In genomic region chr9:93307468-93308157, GRCh38 we compare ENCODE assay signal across 14 cellular contexts.
DNase-seq lines count a peak whose midpoint lies in the region; TF ChIP-seq lines count a peak whose summit lies in the region.
"Had no signal": no experiment of that assay in that cellular context is flagged by ENCODE, and none has a peak within 500 bp of the region (broad histone marks: within the 10 kb centered on the region; RNA-seq: fewer than 3 reads in every experiment).

No MANE protein-coding gene starts in this region.

- H3K27me3 ChIP-seq in H9 (ENCODE audit: insufficient read depth, low read length) (no peaks in the 10 kb centered on the region), neuronal stem cell (ENCODE audit: control insufficient read depth in 3 of 3, insufficient read depth in 3 of 3, low read depth in 1 of 3, low read length in 3 of 3) (no peaks in the 10 kb centered on the region), HAP-1 (ENCODE audit: low read depth) (no peaks in the 10 kb centered on the region), Caco-2 (replicated peaks; ENCODE audit: control insufficient read depth, insufficient read depth, low read length) (no peaks in the 10 kb centered on the region)

- peak; percentile 25 for DNase-seq in H9
- peak; percentile 63 for DNase-seq in astrocyte of the hippocampus (ENCODE audit: low read depth, low spot score)
- DNase-seq in neuronal stem cell (ENCODE audit: low spot score), result no peak
- peak; percentile 49 for DNase-seq in type B pancreatic cell (ENCODE audit: extremely low spot score, unreplicated experiment)
- DNase-seq in HAP-1 (ENCODE audit: low spot score in 2 of 2), result no peak
- DNase-seq in DMS53 treated with DMSO at 0.1 percent for 48 hours (lab: John Stamatoyannopoulos, UW; ENCODE audit: unreplicated experiment), result no peak
- no peak for DNase-seq in Caco-2
- DNase-seq: DMS53, KBM-7, NCI-H1436, NCI-H2029, NCI-H2171, NCI-H446 treated with DMSO at 0.1 percent for 48 hours, RPMI8226 had no signal

- H4K91ac ChIP-seq in H9 (ENCODE audit: insufficient read length, low read depth, low read length) (no peak overlapping the region), neuronal stem cell (ENCODE audit: low read depth, low read length, poor library complexity) (no peak overlapping the region)

- H3K79me2 ChIP-seq in H9 (ENCODE audit: insufficient read depth, low read length), result no peaks in the 10 kb centered on the region

- in situ Hi-C loops in HAP-1 (cut with MboI; ENCODE audit: low sequenced_read_pairs), result no loop called here

- H3K14ac ChIP-seq in H9 (ENCODE audit: insufficient read depth, low read length) (no peak overlapping the region), neuronal stem cell (ENCODE audit: low read length) (peak overlapping the region; percentile 23)

- intact Hi-C loops in Caco-2 (cut with micrococcal nuclease; ENCODE audit: unreplicated experiment), result no loop called here

- CTCF ChIA-PET in Caco-2 (lab: Charles Lee), result no interaction called here

- H3K9ac ChIP-seq in H9 (ENCODE audit: extremely low read depth, insufficient read length, low read length), result no peak overlapping the region
- peak overlapping the region; percentile 53 for H3K9ac ChIP-seq in neuronal stem cell (ENCODE audit: low read depth, low read length, poor library complexity)

- H3K9me3 ChIP-seq in H9 (ENCODE audit: control insufficient read depth, low read depth, low read length) (peaks cover 7% of the 10 kb centered on the region), neuronal stem cell (replicated peaks in 1 of 2; ENCODE audit: control insufficient read depth in 2 of 2, insufficient read depth in 1 of 2, low read depth in 1 of 2, low read length in 2 of 2) (no peaks in the 10 kb centered on the region), HAP-1 (no peaks in the 10 kb centered on the region), Caco-2 (no peaks in the 10 kb centered on the region)

- H2BK12ac ChIP-seq in H9 (ENCODE audit: insufficient read length, low read depth, low read length) (no peak overlapping the region), neuronal stem cell (ENCODE audit: low read length) (no peak overlapping the region)

- no peaks in the 10 kb centered on the region for H3K36me3 ChIP-seq in neuronal stem cell (replicated peaks in 1 of 2; ENCODE audit: control insufficient read depth in 2 of 2, insufficient read depth in 2 of 2, low read length in 2 of 2)
- H3K36me3 ChIP-seq in HAP-1 (replicated peaks), result peaks cover 5% of the 10 kb centered on the region
- no peaks in the 10 kb centered on the region for H3K36me3 ChIP-seq in Caco-2 (ENCODE audit: control insufficient read depth, insufficient read depth, low read length)

- BruUV-seq in Caco-2 (replicated peaks; lab: Mats Ljungman, UMichigan), result no TSS peak

- no CpG with 5 or more reads among the region's 24 CpGs for WGBS in H9 (ENCODE audit: extremely low coverage, insufficient read length, low lambda C conversion rate)
- no CpG with 5 or more reads among the region's 24 CpGs for WGBS in neuronal stem cell (ENCODE audit: extremely low coverage in 2 of 2, insufficient read length in 2 of 2, insufficient replicate concordance in 1 of 2), 2 donors

- no peak overlapping the region for H2BK120ac ChIP-seq in H9 (ENCODE audit: low read depth, low read length, poor library complexity, severe bottlenecking)
- no peak overlapping the region for H2BK120ac ChIP-seq in neuronal stem cell (ENCODE audit: low read depth, low read length)

- H3K23ac ChIP-seq in H9 (ENCODE audit: insufficient read length, low read depth, low read length), result no peak overlapping the region
- H3K23ac ChIP-seq in neuronal stem cell (ENCODE audit: low read depth, low read length, poor library complexity), result peak overlapping the region; percentile 27

- H3K27me3 Mint-ChIP-seq in H9 (ENCODE audit: low read depth) (no peaks in the 10 kb centered on the region; the same call in none of the 2 replicates), type B pancreatic cell (no peaks in the 10 kb centered on the region), Caco-2 (ENCODE audit: insufficient read depth, unreplicated experiment) (no peaks in the 10 kb centered on the region)

- H3K23me2 ChIP-seq in H9 (ENCODE audit: insufficient read length, low read depth, low read length, poor library complexity, severe bottlenecking), result no peaks in the 10 kb centered on the region

- H3T11ph ChIP-seq in H9 (ENCODE audit: low read length), result no peak overlapping the region

- H4K20me1 ChIP-seq in H9 (ENCODE audit: control insufficient read depth, insufficient read depth, insufficient read length), result no peaks in the 10 kb centered on the region

- H2AFZ ChIP-seq in H9 (ENCODE audit: low read length), result no peak overlapping the region
- H2AFZ ChIP-seq in neuronal stem cell (ENCODE audit: low read length), result peak overlapping the region; percentile 26

- H4K5ac ChIP-seq in H9 (ENCODE audit: insufficient read length, low read depth, low read length), result no peak overlapping the region

- H2BK20ac ChIP-seq in H9 (ENCODE audit: low read depth, low read length, poor library complexity, severe bottlenecking), result no peak overlapping the region

- H2BK15ac ChIP-seq in H9 (ENCODE audit: low read depth, low read length), result no peak overlapping the region
- no peak overlapping the region for H2BK15ac ChIP-seq in neuronal stem cell (ENCODE audit: low read length)

- H3K4me3 Mint-ChIP-seq in H9 (no peak overlapping the region), type B pancreatic cell (no peak overlapping the region), Caco-2 (ENCODE audit: unreplicated experiment) (no peak overlapping the region)

- H3K4me2 ChIP-seq in H9 (ENCODE audit: insufficient read depth, insufficient read length, low read length), result no peak overlapping the region
- no peak overlapping the region for H3K4me2 ChIP-seq in neuronal stem cell (ENCODE audit: insufficient read depth, low read length, poor library complexity, severe bottlenecking)

- no peak for TF ChIP-seq CTCF in H9 (conservative IDR thresholded peaks at IDR 0.05)
- TF ChIP-seq CTCF in type B pancreatic cell (conservative IDR thresholded peaks at IDR 0.05), result no peak
- TF ChIP-seq CTCF in Caco-2 (IDR thresholded peaks at IDR 0.05; ENCODE audit: insufficient read depth in 1 of 2, low read depth in 1 of 2, low read length in 1 of 2, severe bottlenecking in 1 of 2, unreplicated experiment in 1 of 2), result no peak

- H3K18ac ChIP-seq in H9 (ENCODE audit: insufficient read length, low read depth, low read length) (no peak overlapping the region), neuronal stem cell (ENCODE audit: low read length) (peak overlapping the region; percentile 44)

- POLR2A ChIA-PET in Caco-2 (lab: Charles Lee), result no interaction called here

- no peaks in the 10 kb centered on the region for H3K9me3 Mint-ChIP-seq in H9
- no peaks in the 10 kb centered on the region for H3K9me3 Mint-ChIP-seq in type B pancreatic cell
- no peaks in the 10 kb centered on the region for H3K9me3 Mint-ChIP-seq in Caco-2 (ENCODE audit: unreplicated experiment)

- no peak overlapping the region for H2BK5ac ChIP-seq in H9 (ENCODE audit: insufficient read length, low read length)
- H2BK5ac ChIP-seq in neuronal stem cell (ENCODE audit: low read length), result peak overlapping the region; percentile 13

- H3K79me1 ChIP-seq in H9 (ENCODE audit: insufficient read depth, low read depth, low read length, poor library complexity, severe bottlenecking), result no peaks in the 10 kb centered on the region
- H3K79me1 ChIP-seq in neuronal stem cell (ENCODE audit: low read depth, low read length), result peaks cover under 1% of the 10 kb centered on the region

- H3K36me3 Mint-ChIP-seq in H9 (ENCODE audit: insufficient read depth in 1 of 3, low read depth in 3 of 3), result peaks cover 5 to 20% (median 12%) of the 10 kb centered on the region in 3 experiments; a peak in 6 of 7 replicates
- H3K36me3 Mint-ChIP-seq in type B pancreatic cell, result peaks cover 8% of the 10 kb centered on the region
- peaks cover 2% of the 10 kb centered on the region for H3K36me3 Mint-ChIP-seq in Caco-2 (ENCODE audit: insufficient read depth, unreplicated experiment)

- H2AK5ac ChIP-seq in H9 (ENCODE audit: insufficient read length, low read length) (no peak overlapping the region), neuronal stem cell (ENCODE audit: low read depth, low read length) (no peak overlapping the region)

- no peak overlapping the region for H3K27ac ChIP-seq in H9 (ENCODE audit: insufficient read length, low read depth, low read length)
- H3K27ac ChIP-seq in neuronal stem cell (replicated peaks; ENCODE audit: low read length), result no peak overlapping the region

- H4K8ac ChIP-seq in H9 (replicated peaks; ENCODE audit: insufficient read length, low read depth, low read length) (no peak overlapping the region), neuronal stem cell (ENCODE audit: low read depth, low read length) (no peak overlapping the region)

- no peak overlapping the region for H3K56ac ChIP-seq in H9 (ENCODE audit: insufficient read length, low read depth, low read length)

- H3K27ac Mint-ChIP-seq in H9 (no peak overlapping the region), type B pancreatic cell (no peak overlapping the region), Caco-2 (ENCODE audit: unreplicated experiment) (no peak overlapping the region)

- H3K4me1 ChIP-seq in H9 (ENCODE audit: insufficient read depth, low read length) (no peaks in the 10 kb centered on the region), neuronal stem cell (ENCODE audit: control insufficient read depth in 2 of 2, insufficient read depth in 1 of 2, low read depth in 1 of 2, low read length in 2 of 2) (peaks cover 2 to 4% of the 10 kb centered on the region in 2 donors), HAP-1 (peaks cover under 1% of the 10 kb centered on the region), Caco-2 (peaks cover 6% of the 10 kb centered on the region)

- peaks cover 6 to 7% of the 10 kb centered on the region in 2 experiments for H3K4me1 Mint-ChIP-seq in H9
- H3K4me1 Mint-ChIP-seq in type B pancreatic cell (ENCODE audit: unreplicated experiment), result peaks cover 1% of the 10 kb centered on the region
- H3K4me1 Mint-ChIP-seq in Caco-2 (ENCODE audit: low read depth, unreplicated experiment), result peaks cover 2% of the 10 kb centered on the region

- H3K4me3 ChIP-seq in neuronal stem cell (ENCODE audit: low read length in 2 of 2) (no peak overlapping the region), HAP-1 (no peak overlapping the region), Caco-2 (ENCODE audit: low read depth, low read length) (no peak overlapping the region)

- H3K4ac ChIP-seq in H9 (ENCODE audit: low read depth, low read length), result no peak overlapping the region
- no peak overlapping the region for H3K4ac ChIP-seq in neuronal stem cell (ENCODE audit: low read length)

Comparison
In these comparisons a context has a peak if more than half of its experiments do, and no peak if none do; other contexts are left out.
1. DNase-seq: peak in H9 (single experiment), astrocyte of the hippocampus (single experiment) and type B pancreatic cell (single experiment); none in neuronal stem cell (single experiment), HAP-1 (0 of 2), DMS53 treated with DMSO at 0.1 percent for 48 hours (single experiment) and Caco-2 (0 of 2).